ENCODE assay signal across 8 cellular contexts in the genomic region with DNA sequence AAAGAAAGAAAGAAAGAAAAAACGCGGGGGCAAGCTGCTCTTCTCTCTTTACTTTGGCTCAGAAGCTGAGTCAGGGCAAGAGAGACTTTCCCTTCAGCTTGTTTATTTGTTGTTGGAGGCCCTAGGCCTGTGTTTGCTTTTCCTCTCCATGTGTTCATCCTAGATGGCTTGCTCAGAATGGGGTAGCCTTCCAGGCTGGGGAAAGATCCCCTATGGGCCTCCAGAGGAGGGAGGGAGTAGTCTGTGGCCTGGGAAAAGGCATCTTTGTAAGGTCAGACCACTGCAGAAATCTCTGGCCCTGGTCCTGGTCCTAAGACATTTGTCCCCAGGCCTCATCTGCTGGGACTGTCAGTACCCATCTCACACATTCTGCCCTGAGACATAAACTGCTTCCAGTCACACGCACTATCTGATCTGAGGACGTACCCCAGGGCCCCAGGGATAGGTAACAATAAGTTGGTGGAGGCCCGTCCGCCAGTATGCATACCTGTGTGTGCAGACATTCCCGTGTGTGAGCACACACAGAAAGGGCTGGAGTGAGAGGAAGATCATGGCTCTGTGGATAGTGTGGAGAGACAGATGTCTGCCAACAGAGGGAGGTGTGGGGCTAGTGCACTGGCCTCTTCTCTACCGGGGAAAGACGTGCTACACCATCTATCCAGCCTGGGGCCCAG. TPM values are rescaled to one million over a fixed set of nuclear protein-coding genes. Genes with fewer than 3 reads are reported as not detected.
DNase-seq lines count a peak whose midpoint lies in the region; ATAC-seq, FAIRE-seq and TF ChIP-seq lines count a peak whose summit lies in the region.

No MANE protein-coding gene starts in this region.

- peak; percentile 51 for DNase-seq in DND-41
- peak in 1 of 2 experiments; percentile 67 for DNase-seq in HL-60 (ENCODE audit: low read depth in 1 of 2, low spot score in 1 of 2)
- peak; percentile 82 for DNase-seq in SK-MEL-5 (ENCODE audit: low read depth, low spot score)
- no peak for DNase-seq in astrocyte (ENCODE audit: low read depth)
- DNase-seq in hypothalamus (lab: John Stamatoyannopoulos, UW), result peak in 32 of 51 donors; percentile 11 to 67 (median 34)
- peak; percentile 13 to 38 for DNase-seq in stimulated activated CD4-positive, alpha-beta T cell treated with anti-CD3 and anti-CD28 coated beads, Interleukin-15, amount 100 ng/mL, for 48 hours (ENCODE audit: low read depth in 2 of 2)

- peaks cover 13% of the 10 kb centered on the region for H3K79me2 ChIP-seq in DND-41 (ENCODE audit: insufficient read depth, low read length)
- peaks cover 4% of the 10 kb centered on the region for H3K79me2 ChIP-seq in astrocyte (ENCODE audit: insufficient read depth, low read length)

- H3K36me3 ChIP-seq in DND-41 (ENCODE audit: insufficient read depth, low read length), result no peaks in the 10 kb centered on the region; the same call in 1 of the 2 replicates
- H3K36me3 ChIP-seq in astrocyte (ENCODE audit: insufficient read depth, low read length), result no peaks in the 10 kb centered on the region

- H3K9ac ChIP-seq in DND-41 (ENCODE audit: low read depth, low read length), result no peak overlapping the region
- H3K9ac ChIP-seq in astrocyte (ENCODE audit: low read length), result no peak overlapping the region

- H4K20me1 ChIP-seq in DND-41 (ENCODE audit: insufficient read depth, low read length) (no peaks in the 10 kb centered on the region), astrocyte (ENCODE audit: insufficient read depth, low read length) (no peaks in the 10 kb centered on the region)

- no peak for FAIRE-seq in astrocyte (lab: Jason Lieb, UNC)

- H3K4me3 ChIP-seq in DND-41 (ENCODE audit: low read depth in 1 of 2, low read length in 2 of 2), result no peak overlapping the region
- no peak overlapping the region for H3K4me3 ChIP-seq in HL-60 (replicated peaks; ENCODE audit: insufficient read depth, low read length)
- no peak overlapping the region for H3K4me3 ChIP-seq in astrocyte (ENCODE audit: insufficient read depth, low read depth, low read length)

- H2AFZ ChIP-seq in DND-41 (ENCODE audit: low read depth, low read length) (no peak overlapping the region; the same call in 1 of the 2 replicates), astrocyte (ENCODE audit: low read depth, low read length) (peak overlapping the region; percentile 35)

- peaks cover 18% of the 10 kb centered on the region for H3K4me1 Mint-ChIP-seq in astrocyte (ENCODE audit: low read depth, unreplicated experiment)

- H3K27me3 ChIP-seq in DND-41 (ENCODE audit: insufficient read depth, low read length, poor library complexity) (no peaks in the 10 kb centered on the region), HL-60 (ENCODE audit: insufficient read depth, poor library complexity, severe bottlenecking) (no peaks in the 10 kb centered on the region), astrocyte (ENCODE audit: insufficient read depth, low read length) (no peaks in the 10 kb centered on the region)

- no peaks in the 10 kb centered on the region for H3K9me3 Mint-ChIP-seq in astrocyte (ENCODE audit: unreplicated experiment)

- no peak overlapping the region for H3K27ac Mint-ChIP-seq in astrocyte (ENCODE audit: unreplicated experiment)

- in situ Hi-C loops in SK-MEL-5 (cut with HindIII; ENCODE audit: low pct_unique_long_range_greater_than_20kb, low sequenced_read_pairs), result no loop called here

- H3K27ac ChIP-seq in DND-41 (ENCODE audit: low read length), result no peak overlapping the region
- H3K27ac ChIP-seq in HL-60 (replicated peaks), result no peak overlapping the region
- H3K27ac ChIP-seq in astrocyte (ENCODE audit: low read depth, low read length), result no peak overlapping the region

- no peaks in the 10 kb centered on the region for H3K36me3 Mint-ChIP-seq in astrocyte (ENCODE audit: low read depth, unreplicated experiment)

- H3K27me3 Mint-ChIP-seq in astrocyte (ENCODE audit: low read depth, unreplicated experiment), result peaks cover 8% of the 10 kb centered on the region

- ATAC-seq in DND-41 (ENCODE audit: insufficient read depth, low read depth), result no peak
- no peak for ATAC-seq in GM19023 (IDR thresholded peaks at IDR 0.05; ENCODE audit: unreplicated experiment)
- no peak for ATAC-seq in HG03196 (IDR thresholded peaks at IDR 0.05; ENCODE audit: unreplicated experiment)

- H3K4me3 Mint-ChIP-seq in astrocyte (ENCODE audit: unreplicated experiment), result no peak overlapping the region

- TF ChIP-seq CTCF in DND-41 (IDR thresholded peaks at IDR 0.05; ENCODE audit: borderline replicate concordance, extremely low read depth, low read length, poor library complexity, severe bottlenecking), result peak; percentile 71
- TF ChIP-seq CTCF in HL-60 (IDR thresholded peaks at IDR 0.05; ENCODE audit: insufficient read depth, low read length), result peak; percentile 79
- TF ChIP-seq CTCF in astrocyte (IDR thresholded peaks at IDR 0.05; ENCODE audit: insufficient read depth, low read depth, low read length), result peak; percentile 51

- H3K4me1 ChIP-seq in DND-41 (ENCODE audit: insufficient read depth, low read length) (peaks cover 18% of the 10 kb centered on the region), astrocyte (ENCODE audit: insufficient read depth, low read length) (peaks cover 13% of the 10 kb centered on the region)

- no peaks in the 10 kb centered on the region for H3K9me3 ChIP-seq in DND-41 (ENCODE audit: insufficient read depth, low read length, severe bottlenecking)
- H3K9me3 ChIP-seq in astrocyte (ENCODE audit: insufficient read depth, low read depth, low read length), result no peaks in the 10 kb centered on the region

- no peak overlapping the region for H3K4me2 ChIP-seq in DND-41 (ENCODE audit: insufficient read depth, low read length)
- H3K4me2 ChIP-seq in astrocyte (ENCODE audit: low read length), result no peak overlapping the region

RNA-seq across cellular contexts. Expression of a gene that starts 4.9 kb away (rescaled TPM):
- 867 and 870 TPM in 2 replicates for total RNA-seq in SK-MEL-5 (2014; rRNA removed; shearing (Covaris generic))
- 512 and 677 TPM in 2 replicates for polyA plus RNA-seq in SK-MEL-5 (2015; cell fraction: cytosol; rRNA removed)
- polyA plus RNA-seq in SK-MEL-5 (2015; cell fraction: nucleus; rRNA removed), result 140 and 171 TPM in 2 replicates
- total RNA-seq in astrocyte, result 324 and 428 TPM in 2 replicates

RNA-seq across cellular contexts. Expression of a gene that starts 12.1 kb away (rescaled TPM):
- total RNA-seq in SK-MEL-5 (2014; rRNA removed; shearing (Covaris generic)), result not detected in 2 replicates
- not detected in 2 replicates for polyA plus RNA-seq in SK-MEL-5 (2015; cell fraction: cytosol; rRNA removed)
- polyA plus RNA-seq in SK-MEL-5 (2015; cell fraction: nucleus; rRNA removed), result 0.12 TPM in 1 of 2 replicates, not detected in the other
- not detected in 2 replicates for total RNA-seq in astrocyte

RNA-seq across cellular contexts. Expression of a gene that starts 55.6 kb away (rescaled TPM):
- total RNA-seq in SK-MEL-5 (2014; rRNA removed; shearing (Covaris generic)), result 48.6 and 55.5 TPM in 2 replicates
- polyA plus RNA-seq in SK-MEL-5 (2015; cell fraction: cytosol; rRNA removed), result 24.8 and 36.2 TPM in 2 replicates
- polyA plus RNA-seq in SK-MEL-5 (2015; cell fraction: nucleus; rRNA removed), result 23.1 and 30.1 TPM in 2 replicates
- 82.0 and 93.9 TPM in 2 replicates for total RNA-seq in astrocyte
